In genomic region chr5:172910828-172911627, GRCh38 we compare ENCODE assay signal across 8 cellular contexts. TPM values are rescaled to one million over a fixed set of nuclear protein-coding genes. Genes with fewer than 3 reads are reported as not detected.
A peak's percentile ranks its signal among the peaks of the same experiment; 100 is the strongest.
DNase-seq lines count a peak whose midpoint lies in the region; ATAC-seq and TF ChIP-seq lines count a peak whose summit lies in the region.

No MANE protein-coding gene starts in this region.

- H3K4me3 Mint-ChIP-seq in CD14-positive monocyte (peak overlapping the region in 1 of 2 donors; percentile 42), naive B cell (peak overlapping the region in 6 of 8 donors; percentile 7 to 26 (median 21))

- no peak overlapping the region for H3K4me3 ChIP-seq in epithelial cell of esophagus (ENCODE audit: low read length)

- H3K9me3 Mint-ChIP-seq in CD14-positive monocyte (no peaks in the 10 kb centered on the region), naive B cell (no peaks in the 10 kb centered on the region)

- H3K27ac Mint-ChIP-seq in CD14-positive monocyte (peak overlapping the region; percentile 79 to 91 (median 88)), naive B cell (peak overlapping the region; percentile 75 to 94 (median 92))

- peaks cover 49 to 57% of the 10 kb centered on the region in 2 donors for H3K36me3 Mint-ChIP-seq in CD14-positive monocyte
- peaks cover 0 to 5% of the 10 kb centered on the region in 2 donors for H3K36me3 Mint-ChIP-seq in naive B cell

- no peaks in the 10 kb centered on the region for H3K27me3 Mint-ChIP-seq in CD14-positive monocyte (ENCODE audit: low read depth in 3 of 3)
- no peaks in the 10 kb centered on the region for H3K27me3 Mint-ChIP-seq in naive B cell

- TF ChIP-seq CTCF in CD14-positive monocyte (IDR thresholded peaks at IDR 0.05) (peak; percentile 30), epithelial cell of esophagus (IDR thresholded peaks at IDR 0.05; ENCODE audit: insufficient read depth, low read depth, low read length, missing control alignments) (peak; percentile 18)

- intact Hi-C loops in CD14-positive monocyte (cut with micrococcal nuclease) = no loop called here

- DNase-seq in CD14-positive monocyte (ENCODE audit: low spot score) = peak; percentile 77
- DNase-seq in GM19240 (ENCODE audit: insufficient read length, low spot score) = peak; percentile 27
- peak; percentile 51 for DNase-seq in RPMI7951 (ENCODE audit: low read depth)
- no peak for DNase-seq in epithelial cell of esophagus (ENCODE audit: low read depth)
- DNase-seq in naive B cell = peak; percentile 51

- H3K4me1 Mint-ChIP-seq in CD14-positive monocyte = peaks cover 20% of the 10 kb centered on the region
- peaks cover 16 to 27% (median 25%) of the 10 kb centered on the region in 3 donors for H3K4me1 Mint-ChIP-seq in naive B cell

- peak; percentile 82 to 87 for ATAC-seq in naive B cell (ENCODE audit: low read depth in 2 of 2)
- no peak for ATAC-seq in HG03175 (IDR thresholded peaks at IDR 0.05; ENCODE audit: unreplicated experiment)
- no peak for ATAC-seq in HG02763 (IDR thresholded peaks at IDR 0.05; ENCODE audit: unreplicated experiment)
- no peak for ATAC-seq in HG03097 (IDR thresholded peaks at IDR 0.05; ENCODE audit: low FRiP score, unreplicated experiment)

RNA-seq across cellular contexts. Expression of gene RPL26L1, which starts 48.2 kb away (rescaled TPM):
- polyA plus RNA-seq in CD14-positive monocyte (10 to 100 TPM; 58.6 to 60.9 TPM), naive B cell (ENCODE audit: low read depth in 6 of 6) (10 to 100 TPM; 20.0 to 40.2 (median 27.7) TPM)
- 97.3 and 97.4 TPM in 2 replicates for total RNA-seq in RPMI7951 (2014; rRNA removed; shearing (Covaris generic))

Comparison
In these comparisons a context has a peak if more than half of its experiments do, and no peak if none do; other contexts are left out.
1. ATAC-seq: peak in naive B cell (2 of 2); none in HG03175 (single experiment), HG02763 (single experiment) and HG03097 (single experiment).